In genomic region chr18:37419866-37420265, GRCh38 we compare ENCODE assay signal across 28 cellular contexts.
"Had no signal": no experiment of that assay in that cellular context is flagged by ENCODE, and none has a peak within 500 bp of the region (broad histone marks: within the 10 kb centered on the region; RNA-seq: fewer than 3 reads in every experiment).

No MANE protein-coding gene starts in this region.

- H3K27me3 Mint-ChIP-seq: activated B cell treated with CpG ODN at 0.5 μM for 24 hours had no signal

- H3K27ac Mint-ChIP-seq: activated B cell treated with CpG ODN at 0.5 μM for 24 hours; activated CD4-positive, alpha-beta memory T cell treated with anti-CD3 and anti-CD28 coated beads for 36 hours; activated naive CD4-positive, alpha-beta T cell treated with anti-CD3 and anti-CD28 coated beads for 36 hours; activated naive CD4-positive, alpha-beta T cell treated with anti-CD3 and anti-CD28 coated beads, Interleukin-2, amount 50 U/mL, for 72 hours; activated T-helper 1 cell treated with anti-CD3 and anti-CD28 coated beads, Interleukin-12 subunit alpha, Interleukin-12 subunit beta, Interleukin-2, Interleukin-4 antibody, amounts not matched to agents 30 ng/mL and 10 ng/mL and 1 ng/mL, durations not matched to agents 14 hours and 24 hours and 36 hours had no signal

- H3K4me3 Mint-ChIP-seq: activated B cell treated with CpG ODN at 0.5 μM for 24 hours; activated CD4-positive, alpha-beta memory T cell treated with anti-CD3 and anti-CD28 coated beads for 36 hours; activated naive CD4-positive, alpha-beta T cell treated with anti-CD3 and anti-CD28 coated beads for 36 hours; activated T-cell treated with anti-CD3 and anti-CD28 coated beads, Interleukin-2, amount 50 U/mL, for 4 hours; activated T-helper 1 cell treated with anti-CD3 and anti-CD28 coated beads, Interleukin-12 subunit alpha, Interleukin-12 subunit beta, Interleukin-2, Interleukin-4 antibody, amounts not matched to agents 30 ng/mL and 10 ng/mL and 1 ng/mL, durations not matched to agents 14 hours and 24 hours and 36 hours; brain had no signal

- H3K9me3 Mint-ChIP-seq: activated B cell treated with CpG ODN at 0.5 μM for 24 hours; activated CD4-positive, alpha-beta memory T cell treated with anti-CD3 and anti-CD28 coated beads for 36 hours; activated naive CD4-positive, alpha-beta T cell treated with anti-CD3 and anti-CD28 coated beads for 36 hours; activated naive CD4-positive, alpha-beta T cell treated with anti-CD3 and anti-CD28 coated beads, Interleukin-2, amount 50 U/mL, for 72 hours; activated T-cell treated with anti-CD3 and anti-CD28 coated beads, Interleukin-2, amount 50 U/mL, for 4 hours; activated T-helper 1 cell treated with anti-CD3 and anti-CD28 coated beads, Interleukin-12 subunit alpha, Interleukin-12 subunit beta, Interleukin-2, Interleukin-4 antibody, amounts not matched to agents 30 ng/mL and 10 ng/mL and 1 ng/mL, durations not matched to agents 14 hours and 24 hours and 36 hours had no signal

- H3K9me3 ChIP-seq: adrenal gland had no signal

- H3K27me3 ChIP-seq: adrenal gland had no signal

- H3K4me3 ChIP-seq: adrenal gland had no signal

- DNase-seq: activated B cell treated with CpG ODN at 0.5 μM for 24 hours; activated CD4-positive, alpha-beta memory T cell treated with anti-CD3 and anti-CD28 coated beads for 36 hours; activated CD4-positive, alpha-beta T cell treated with anti-CD3 and anti-CD28 coated beads for 4 hours; activated CD4-positive, alpha-beta T cell treated with anti-CD3 and anti-CD28 coated beads, Interleukin-2, amount 50 U/mL, for 1 hour; activated CD4-positive, CD25-positive, alpha-beta regulatory T cell treated with anti-CD3 and anti-CD28 coated beads, Interleukin-2, amount 50 U/mL, for 72 hours; activated CD8-positive, alpha-beta memory T cell treated with anti-CD3 and anti-CD28 coated beads, Interleukin-2, amount 50 U/mL, for 4 hours; activated gamma-delta T cell treated with Interleukin-2 at 50 U/mL for 16 hours; activated naive CD4-positive, alpha-beta T cell treated with anti-CD3 and anti-CD28 coated beads for 36 hours; activated T-cell treated with anti-CD3 and anti-CD28 coated beads for 4 hours; activated T-cell treated with anti-CD3 and anti-CD28 coated beads, Interleukin-2, amount 50 U/mL, for 4 hours; adrenal gland; cerebellar nuclear complex; NCI-H1092 treated with DMSO at 0.1 percent for 48 hours; NCI-H1417; NCI-H187 treated with DMSO at 0.1 percent for 48 hours; NCI-H2081 treated with DMSO at 0.1 percent for 48 hours; NCI-H345; NCI-H524 treated with DMSO at 0.1 percent for 48 hours; SIG-M5; T-helper 1 cell; T-helper 2 cell; T-helper 9 cell had no signal

- H3K27ac ChIP-seq: adrenal gland, VCaP had no signal

- H3K4me1 Mint-ChIP-seq: activated B cell treated with CpG ODN at 0.5 μM for 24 hours had no signal

- H3K36me3 ChIP-seq: adrenal gland had no signal

- ATAC-seq: activated naive CD4-positive, alpha-beta T cell treated with anti-CD3 and anti-CD28 coated beads, Interleukin-2, amount 50 U/mL, for 72 hours; activated T-cell treated with anti-CD3 and anti-CD28 coated beads, Interleukin-2, amount 50 U/mL, for 4 hours; Panc1; Right ventricle myocardium inferior had no signal
